10 cellular contexts compared by ENCODE assay signal in genomic region chr2:173090291-173090877, GRCh38. TPM values are rescaled to one million over a fixed set of nuclear protein-coding genes. Genes with fewer than 3 reads are reported as not detected.
DNase-seq lines count a peak whose midpoint lies in the region; ATAC-seq, FAIRE-seq and TF ChIP-seq lines count a peak whose summit lies in the region.
"Had no signal": no experiment of that assay in that cellular context is flagged by ENCODE, and none has a peak within 500 bp of the region (broad histone marks: within the 10 kb centered on the region; RNA-seq: fewer than 3 reads in every experiment).

No MANE protein-coding gene starts in this region.

- POLR2A ChIA-PET in K562 (lab: Yijun Ruan, JAX): interaction anchor here (0.5 to 4.9 kb wide), 9 partner anchors 10 to 249 kb away, joined by 3 to 51 read pairs (median 4); no protein-coding TSS in a partner anchor

- ATAC-seq in K562: peak; percentile 71
- peak; percentile 65 to 76 for ATAC-seq in left cardiac atrium
- ATAC-seq: CD8-positive, alpha-beta T cell had no signal

- TF ChIP-seq RAD21 in K562 (CRISPR knock-in tag; conservative IDR thresholded peaks at IDR 0.05 in 1 of 2, IDR thresholded peaks at IDR 0.05 in 1 of 2): no peak

- intact Hi-C loops in K562 (cut with micrococcal nuclease) (loop anchor here (2.0 kb wide), 1 partner anchor 264 kb away; the partner anchor contains the start of gene CDCA7), left cardiac atrium (cut with DNase I) (no loop called here)

- H2AFZ ChIP-seq in K562 (ENCODE audit: low read depth, low read length): peak overlapping the region; percentile 94

- H3K27ac ChIP-seq in K562 (ENCODE audit: extremely low read depth, low read depth, low read length) (peak overlapping the region; percentile 92), rectal smooth muscle tissue (ENCODE audit: low read depth, low read length) (peak overlapping the region; percentile 86)
- H3K27ac ChIP-seq: pancreas had no signal

- H3K9me1 ChIP-seq in K562 (ENCODE audit: control insufficient read depth, insufficient read depth, low read length): no peaks in the 10 kb centered on the region

- CTCF ChIA-PET in K562 (lab: Yijun Ruan, JAX; ENCODE audit: low intra/inter-chr PET ratio): interaction anchor here (1.0 kb wide), 1 partner anchor 120 kb away, joined by 8 read pairs; no protein-coding TSS in a partner anchor

- no peaks in the 10 kb centered on the region for H4K20me1 ChIP-seq in K562 (replicated peaks; ENCODE audit: control insufficient read depth, insufficient read depth, low read length)

- DNase-seq in Daoy (ENCODE audit: low read depth): peak; percentile 46
- peak in 3 of 4 experiments; percentile 30 to 64 (median 61) for DNase-seq in K562 (ENCODE audit: extremely low read depth in 1 of 4, low spot score in 3 of 4)
- DNase-seq in left cardiac atrium: peak; percentile 32
- no peak for DNase-seq in activated gamma-delta T cell (lab: John Stamatoyannopoulos, UW)
- no peak for DNase-seq in NCI-H2196 treated with DMSO at 0.1 percent for 48 hours (lab: John Stamatoyannopoulos, UW; ENCODE audit: unreplicated experiment)
- DNase-seq in NCI-H2107 (lab: John Stamatoyannopoulos, UW): no peak
- DNase-seq in T1000 (lab: John Stamatoyannopoulos, UW): no peak
- DNase-seq: CD8-positive, alpha-beta T cell; pancreas had no signal

- TF ChIP-seq POLR2A in K562 (conservative IDR thresholded peaks at IDR 0.05): 0 out of 2 replicates have a peak, but pooled peaks have one; percentile 35

- no peaks in the 10 kb centered on the region for H3K9me3 ChIP-seq in K562 (replicated peaks; ENCODE audit: control insufficient read depth, insufficient read depth, low read depth, low read length)
- H3K9me3 ChIP-seq: pancreas had no signal

- no TSS peak for BruUV-seq in K562 (replicated peaks; lab: Mats Ljungman, UMichigan)

- in situ Hi-C loops in K562 (cut with MboI): no loop called here

- no peak for TF ChIP-seq EP300 in K562 (IDR thresholded peaks at IDR 0.05; ENCODE audit: low read length)

- H3K27me3 ChIP-seq in K562 (ENCODE audit: control insufficient read depth in 2 of 2, insufficient read depth in 2 of 2, low read length in 2 of 2): no peaks in the 10 kb centered on the region
- no peaks in the 10 kb centered on the region for H3K27me3 ChIP-seq in rectal smooth muscle tissue (ENCODE audit: control insufficient read depth, insufficient read depth, low read length)
- H3K27me3 ChIP-seq: pancreas had no signal

- H3K36me3 ChIP-seq in K562 (ENCODE audit: control insufficient read depth, insufficient read depth, low read length) (peaks cover 38% of the 10 kb centered on the region), rectal smooth muscle tissue (ENCODE audit: control insufficient read depth, insufficient read depth, low read length) (no peaks in the 10 kb centered on the region)
- H3K36me3 ChIP-seq: pancreas had no signal

- H3K4me1 ChIP-seq in K562 (replicated peaks in 1 of 2; ENCODE audit: control insufficient read depth in 2 of 2, insufficient read depth in 2 of 2, low read length in 2 of 2): peaks cover 10 to 32% of the 10 kb centered on the region in 2 experiments; a peak in 4 of 5 replicates
- H3K4me1 ChIP-seq in rectal smooth muscle tissue (ENCODE audit: control insufficient read depth, insufficient read depth, low read length): peaks cover 37% of the 10 kb centered on the region

- peak; percentile 75 for FAIRE-seq in K562 (lab: Jason Lieb, UNC)
- FAIRE-seq: pancreas had no signal

- peak overlapping the region; percentile 18 for H3K4me3 ChIP-seq in K562
- H3K4me3 ChIP-seq in rectal smooth muscle tissue (ENCODE audit: low read length): no peak overlapping the region
- H3K4me3 ChIP-seq: pancreas had no signal

- H3K9ac ChIP-seq in K562 (ENCODE audit: insufficient read depth in 1 of 2, low read depth in 2 of 2, low read length in 2 of 2) (peak overlapping the region; percentile 73 to 85; a peak in 3 of 4 replicates), rectal smooth muscle tissue (ENCODE audit: low read length) (no peak overlapping the region)

- peak overlapping the region; percentile 87 for H3K4me2 ChIP-seq in K562 (ENCODE audit: insufficient read depth, low read length)

- TF ChIP-seq CTCF in K562 (IDR thresholded peaks at IDR 0.05 in 2 of 3, conservative IDR thresholded peaks at IDR 0.05 in 1 of 3; ENCODE audit: insufficient read depth in 2 of 3, low read depth in 1 of 3, low read length in 3 of 3): no peak

- WGBS in K562 (ENCODE audit: insufficient coverage, low coverage, missing lambda C conversion rate): 14% methylated on average over 11 of the region's 11 CpGs

- H3K79me2 ChIP-seq in K562 (ENCODE audit: control insufficient read depth, insufficient read depth, low read length): peaks cover 81% of the 10 kb centered on the region

TF ChIP-seq in K562, 482 proteins besides CTCF, POLR2A, EP300 and RAD21 (continues in another document):
- TF ChIP-seq ZNF263 (CRISPR knock-in tag; IDR thresholded peaks at IDR 0.05; ENCODE audit: borderline replicate concordance): no peak
- no peak for TF ChIP-seq EWSR1 (IDR thresholded peaks at IDR 0.05; ENCODE audit: borderline replicate concordance, low read depth, partially characterized antibody)
- no peak for TF ChIP-seq CREB1 (IDR thresholded peaks at IDR 0.05)
- no peak for TF ChIP-seq CREB1 (CRISPR knock-in tag; IDR thresholded peaks at IDR 0.05)
- TF ChIP-seq RBFOX2 (IDR thresholded peaks at IDR 0.05; ENCODE audit: low read depth, low read length): 0 out of 2 replicates have a peak, but pooled peaks have one; percentile 10
- no peak for TF ChIP-seq NFE2 (IDR thresholded peaks at IDR 0.05; ENCODE audit: low read depth)
- no peak for TF ChIP-seq ATF1 (CRISPR knock-in tag; IDR thresholded peaks at IDR 0.05)
- TF ChIP-seq ATF1 (tag; IDR thresholded peaks at IDR 0.05): peak; percentile 45; the same call in 1 of the 2 replicates
- no peak for TF ChIP-seq HCFC1 (IDR thresholded peaks at IDR 0.05; ENCODE audit: low read depth, low read length)
- no peak for TF ChIP-seq BCL6 (CRISPR knock-in tag; IDR thresholded peaks at IDR 0.05)
- peak; percentile 34 for TF ChIP-seq PRDM10 (IDR thresholded peaks at IDR 0.05; ENCODE audit: partially characterized antibody)
- no peak for TF ChIP-seq ZBTB1 (CRISPR knock-in tag; IDR thresholded peaks at IDR 0.05; ENCODE audit: borderline replicate concordance, low read depth)
- no peak for TF ChIP-seq MTF1 (CRISPR knock-in tag; IDR thresholded peaks at IDR 0.05; ENCODE audit: borderline replicate concordance)

RNA-seq across cellular contexts. Expression of gene MAP3K20, which starts 14.7 kb away (rescaled TPM):
- 27.4 and 27.7 TPM in 2 replicates for total RNA-seq in Daoy (2014; rRNA removed; shearing (Covaris generic))
- 28.1 and 49.5 TPM in 2 replicates for total RNA-seq in K562 (2011; cell fraction: chromatin; rRNA removed; ENCODE audit: low replicate concordance)
- 9.5 and 14.5 TPM in 2 replicates for total RNA-seq in K562 (2011; cell fraction: nucleolus; rRNA removed)
- 23.2 and 33.6 TPM in 2 replicates for total RNA-seq in K562 (2011; cell fraction: nucleoplasm; rRNA removed)
- total RNA-seq in K562 (2014; rRNA removed) (19.2 and 19.3 TPM in 2 replicates), K562 (2014; rRNA removed; fragmentation: Illumina TruSeq; extraction: Trizol) (34.2 and 38.0 TPM in 2 replicates), K562 (2015; rRNA removed; fragmentation: Illumina TruSeq; extraction: Trizol) (30.2 and 32.8 TPM in 2 replicates), K562 (2021) (28.2 and 30.4 TPM in 2 replicates), left cardiac atrium (100 to 1,000 TPM; 204 to 206 TPM)
- polyA plus RNA-seq in K562 (2011; rRNA removed) (26.0 and 29.8 TPM in 2 replicates), K562 (2014; fragmentation: Illumina TruSeq; extraction: Trizol) (25.6 and 27.3 TPM in 2 replicates), K562 (2014; fragmentation: Nextera tagmentation; extraction: Ambion mirVana) (1 to 10 TPM; 9.8 to 9.9 TPM), K562 (2014; rRNA removed) (16.0 and 17.2 TPM in 2 replicates)
- polyA plus RNA-seq in K562 (2011; cell fraction: cytosol; rRNA removed): 8.6 and 15.5 TPM in 2 replicates
- polyA plus RNA-seq in K562 (2011; cell fraction: nucleus; rRNA removed): 13.8 and 17.0 TPM in 2 replicates
- 15.6 and 16.9 TPM in 2 replicates for polyA plus RNA-seq in K562 (2012)
- 47.1 and 53.1 TPM in 2 replicates for polyA minus RNA-seq in K562 (2011; rRNA and poly(A)+ RNA removed)
- polyA minus RNA-seq in K562 (2011; cell fraction: cytosol; rRNA and poly(A)+ RNA removed): 25.6 and 51.2 TPM in 2 replicates
- polyA minus RNA-seq in K562 (2011; cell fraction: nucleus; rRNA and poly(A)+ RNA removed): 16.3 and 27.7 TPM in 2 replicates

Comparison
In these comparisons a context has a peak if more than half of its experiments do, and no peak if none do; other contexts are left out.
1. DNase-seq: peak in Daoy (single experiment), K562 (3 of 4) and left cardiac atrium (single experiment); none in activated gamma-delta T cell (single experiment), NCI-H2196 treated with DMSO at 0.1 percent for 48 hours (single experiment), NCI-H2107 (single experiment) and T1000 (single experiment).